Comparison of ENCODE assay signal across 26 cellular contexts in genomic region chr18:64233855-64234254, GRCh38.
"Had no signal": no experiment of that assay in that cellular context is flagged by ENCODE, and none has a peak within 500 bp of the region (broad histone marks: within the 10 kb centered on the region; RNA-seq: fewer than 3 reads in every experiment).

No MANE protein-coding gene starts in this region.

- H3K4me2 ChIP-seq: PC-9 had no signal

- DNase-seq: activated CD4-positive, alpha-beta T cell treated with anti-CD3 and anti-CD28 coated beads for 36 hours; activated CD4-positive, alpha-beta T cell treated with anti-CD3 and anti-CD28 coated beads, Interleukin-2, amount 10 ng/mL, durations not matched to agents 7 days and 5 days; activated CD4-positive, alpha-beta T cell treated with anti-CD3 and anti-CD28 coated beads, Interleukin-2, amount 50 U/mL, for 48 hours; activated CD8-positive, alpha-beta T cell treated with anti-CD3 and anti-CD28 coated beads, Interleukin-2, amount 10 ng/mL, durations not matched to agents 7 days and 5 days; activated effector memory CD4-positive, alpha-beta T cell treated with Interleukin-2 at 50 U/mL for 16 hours; activated naive CD4-positive, alpha-beta T cell treated with anti-CD3 and anti-CD28 coated beads, Interleukin-2, amount 10 ng/mL, durations not matched to agents 7 days and 5 days; activated naive CD8-positive, alpha-beta T cell treated with anti-CD3 and anti-CD28 coated beads, Interleukin-2, amount 50 U/mL, for 24 hours; activated T-cell treated with anti-CD3 and anti-CD28 coated beads, Interleukin-2, amount 50 U/mL, for 24 hours; anterior cingulate cortex; NCI-H1092 treated with DMSO at 0.1 percent for 48 hours; NCI-H146; NCI-H187; NCI-H2029 treated with DMSO at 0.1 percent for 48 hours; NCI-H2107; NCI-H2171; NCI-H510A; NCI-H526; NCI-H748 treated with DMSO at 0.1 percent for 48 hours; NK-92 treated with Interleukin-12 subunit alpha and Interleukin-12 subunit beta, amount 100 ng/mL, for 24 hours; PC-9; Right ventricle myocardium superior; SW 1271; T1000 had no signal

- H2AFZ ChIP-seq: PC-9 had no signal

- FAIRE-seq: bronchial epithelial cell, K562 had no signal

- ATAC-seq: activated CD4-positive, alpha-beta T cell treated with anti-CD3 and anti-CD28 coated beads for 36 hours; activated CD4-positive, CD25-positive, alpha-beta regulatory T cell treated with anti-CD3 and anti-CD28 coated beads, Interleukin-2, amount 50 U/mL, for 24 hours; activated CD8-positive, alpha-beta T cell treated with anti-CD3 and anti-CD28 coated beads, Interleukin-2, amount 10 ng/mL, durations not matched to agents 7 days and 5 days; activated naive CD8-positive, alpha-beta T cell treated with anti-CD3 and anti-CD28 coated beads, Interleukin-2, amount 50 U/mL, for 24 hours; K562 had no signal

- H3K27ac ChIP-seq: PC-9 had no signal

- H3K4me3 ChIP-seq: K562, PC-9 had no signal
